In the genomic region with DNA sequence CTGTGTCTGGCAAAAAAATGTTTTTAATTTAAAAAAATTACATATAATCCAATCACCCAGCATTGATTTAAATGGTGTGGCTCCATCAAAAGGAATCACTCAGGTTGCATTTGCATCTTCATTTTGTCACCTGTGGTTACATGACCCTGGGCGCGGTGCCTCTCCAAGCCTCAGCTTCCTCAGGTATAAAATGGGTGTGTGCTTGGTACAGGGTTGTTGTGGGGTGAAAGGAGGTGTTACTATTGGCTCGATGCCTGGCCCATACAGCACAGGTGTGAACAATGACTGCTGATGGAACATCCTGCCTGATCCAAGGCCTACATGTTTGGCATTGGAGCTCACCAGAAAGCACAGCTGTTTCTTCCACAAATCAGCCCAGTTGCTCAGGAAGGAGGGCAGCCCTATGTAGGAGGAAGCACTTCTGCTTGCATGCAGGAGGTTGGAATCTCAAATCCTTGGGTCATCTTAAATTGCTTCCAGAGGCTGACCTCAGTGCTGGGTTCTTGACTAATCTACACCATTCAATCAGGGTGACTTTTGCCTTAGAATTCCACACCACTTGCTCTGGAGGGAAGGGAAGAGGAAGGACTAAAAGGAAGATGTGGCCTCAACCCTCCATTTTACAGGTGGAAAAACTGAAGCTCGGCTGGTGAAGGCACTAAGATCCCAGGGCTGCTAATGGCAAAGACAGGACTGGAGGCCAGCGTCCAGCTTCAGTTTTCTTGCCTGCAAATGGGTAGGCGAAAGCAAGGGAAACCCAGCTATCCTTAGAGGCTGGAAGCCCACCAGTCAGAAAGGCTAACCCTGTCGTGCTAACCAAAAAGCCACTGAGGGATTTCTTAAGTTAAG, we compare ENCODE assay signal across 10 cellular contexts. TPM values are rescaled to one million over a fixed set of nuclear protein-coding genes. Genes with fewer than 3 reads are reported as not detected.
A peak's percentile ranks its signal among the peaks of the same experiment; 100 is the strongest.
DNase-seq lines count a peak whose midpoint lies in the region; ATAC-seq and TF ChIP-seq lines count a peak whose summit lies in the region.
"Had no signal": no experiment of that assay in that cellular context is flagged by ENCODE, and none has a peak within 500 bp of the region (broad histone marks: within the 10 kb centered on the region; RNA-seq: fewer than 3 reads in every experiment).

No MANE protein-coding gene starts in this region.

- H3K9me3 Mint-ChIP-seq in MCF 10A (ENCODE audit: unreplicated experiment) = no peaks in the 10 kb centered on the region

- no peak for TF ChIP-seq CTCF in mammary epithelial cell (conservative IDR thresholded peaks at IDR 0.05 in 1 of 2, IDR thresholded peaks at IDR 0.05 in 1 of 2; ENCODE audit: extremely low read depth in 1 of 2, insufficient read depth in 1 of 2, low read depth in 1 of 2, low read length in 2 of 2)
- TF ChIP-seq CTCF in MCF 10A (IDR thresholded peaks at IDR 0.05; ENCODE audit: unreplicated experiment) = no peak
- no peak for TF ChIP-seq CTCF in Peyer's patch (IDR thresholded peaks at IDR 0.05)
- TF ChIP-seq CTCF in transverse colon (IDR thresholded peaks at IDR 0.05) = no peak

- no peak overlapping the region for H3K9ac ChIP-seq in mammary epithelial cell (ENCODE audit: insufficient read depth, low read length)

- intact Hi-C loops in mammary epithelial cell (cut with micrococcal nuclease) = no loop called here
- intact Hi-C loops in MCF 10A (cut with micrococcal nuclease) = no loop called here
- intact Hi-C loops in transverse colon (cut with DNase I; ENCODE audit: low total_unique reads) = no loop called here

- no peaks in the 10 kb centered on the region for H3K36me3 Mint-ChIP-seq in MCF 10A (ENCODE audit: insufficient read depth, unreplicated experiment)

- dilution Hi-C loops in mammary epithelial cell (cut with HindIII; ENCODE audit: low sequenced_read_pairs) = no loop called here

- no peaks in the 10 kb centered on the region for H3K9me3 ChIP-seq in mammary epithelial cell (replicated peaks; ENCODE audit: insufficient read depth, low read length)
- no peaks in the 10 kb centered on the region for H3K9me3 ChIP-seq in Peyer's patch
- no peaks in the 10 kb centered on the region for H3K9me3 ChIP-seq in transverse colon

- no peak for ATAC-seq in GM18858 (IDR thresholded peaks at IDR 0.05; ENCODE audit: unreplicated experiment)

- H3K27me3 ChIP-seq in mammary epithelial cell (ENCODE audit: insufficient read depth, low read length) = no peaks in the 10 kb centered on the region
- no peaks in the 10 kb centered on the region for H3K27me3 ChIP-seq in Peyer's patch
- H3K27me3 ChIP-seq in transverse colon = no peaks in the 10 kb centered on the region

- no peaks in the 10 kb centered on the region for H4K20me1 ChIP-seq in mammary epithelial cell (ENCODE audit: insufficient read depth, low read length)

- no peak overlapping the region for H3K27ac Mint-ChIP-seq in MCF 10A (ENCODE audit: low read depth, unreplicated experiment)
- H3K27ac Mint-ChIP-seq: progenitor cell of endocrine pancreas had no signal

- H3K36me3 ChIP-seq in mammary epithelial cell (ENCODE audit: insufficient read depth, low read length) (no peaks in the 10 kb centered on the region), Peyer's patch (no peaks in the 10 kb centered on the region), transverse colon (no peaks in the 10 kb centered on the region)

- H3K27me3 Mint-ChIP-seq in MCF 10A (ENCODE audit: insufficient read depth, unreplicated experiment) = no peaks in the 10 kb centered on the region

- DNase-seq in mammary epithelial cell = no peak
- DNase-seq in MCF 10A (ENCODE audit: unreplicated experiment) = no peak
- DNase-seq in Peyer's patch = peak in 2 of 3 donors; percentile 41 to 76
- peak; percentile 73 for DNase-seq in fibroblast of gingiva (ENCODE audit: low read depth)
- peak; percentile 61 for DNase-seq in transverse colon
- no peak for DNase-seq in stimulated activated CD4-positive, alpha-beta T cell treated with anti-CD3 and anti-CD28 coated beads, Interleukin-4, amount 100 ng/mL, for 1 hour
- no peak for DNase-seq in amygdala (lab: John Stamatoyannopoulos, UW)
- DNase-seq: NCI-H345 had no signal

- TF ChIP-seq POLR2A in Peyer's patch (IDR thresholded peaks at IDR 0.05) (no peak), transverse colon (IDR thresholded peaks at IDR 0.05) (no peak)

- no peak for TF ChIP-seq EP300 in transverse colon (IDR thresholded peaks at IDR 0.05; ENCODE audit: low read depth)

- CTCF ChIA-PET in mammary epithelial cell (lab: Charles Lee; ENCODE audit: low non-redundant PET) (no interaction called here), MCF 10A (lab: Yijun Ruan, JAX) (interaction anchor here (0.6 to 2.1 kb wide), 6 partner anchors 10 to 290 kb away, joined by 3 to 9 read pairs (median 4); no protein-coding TSS in a partner anchor)

- no peak overlapping the region for H3K27ac ChIP-seq in mammary epithelial cell (ENCODE audit: insufficient read depth, low read depth, low read length)
- peak overlapping the region in 3 of 4 donors; percentile 3 to 76 (median 63) for H3K27ac ChIP-seq in Peyer's patch
- peak overlapping the region; percentile 9 to 50 (median 22) for H3K27ac ChIP-seq in transverse colon

- no peak overlapping the region for H2AFZ ChIP-seq in mammary epithelial cell (ENCODE audit: low read depth, low read length)

- WGBS in mammary epithelial cell (ENCODE audit: low coverage, missing lambda C conversion rate) = 92% methylated on average over 7 of the region's 7 CpGs
- 63 to 68% methylated on average over 4 to 7 of the region's 7 CpGs for WGBS in transverse colon (ENCODE audit: low coverage in 1 of 2), 2 donors

- H3K4me1 Mint-ChIP-seq in MCF 10A (ENCODE audit: insufficient read depth, unreplicated experiment) = peaks cover 24% of the 10 kb centered on the region

- in situ Hi-C loops in mammary epithelial cell (cut with MboI; ENCODE audit: low sequenced_read_pairs in 2 of 2) = no loop called here
- in situ Hi-C loops in transverse colon (cut with MboI; ENCODE audit: low pct_ligation_motif_present in 1 of 4, low pct_unique_long_range_greater_than_20kb in 1 of 4, low sequenced_read_pairs in 3 of 4) = no loop called here

- H3K4me3 ChIP-seq in mammary epithelial cell (replicated peaks in 1 of 3; ENCODE audit: insufficient read depth in 1 of 3, low read depth in 2 of 3, low read length in 3 of 3) (no peak overlapping the region), Peyer's patch (no peak overlapping the region), transverse colon (no peak overlapping the region)

- TSS peak; percentile 54 for BruUV-seq in mammary epithelial cell (replicated peaks; lab: Mats Ljungman, UMichigan)
- no TSS peak for BruUV-seq in MCF 10A (replicated peaks; lab: Mats Ljungman, UMichigan)

- H3K4me2 ChIP-seq in mammary epithelial cell (ENCODE audit: insufficient read depth, low read depth, low read length) = no peak overlapping the region

- no peaks in the 10 kb centered on the region for H3K79me2 ChIP-seq in mammary epithelial cell (ENCODE audit: insufficient read depth, low read length)

- POLR2A ChIA-PET in MCF 10A (lab: Yijun Ruan, JAX) = no interaction called here

- H3K4me3 Mint-ChIP-seq in MCF 10A (ENCODE audit: unreplicated experiment) = no peak overlapping the region

- H3K4me1 ChIP-seq in mammary epithelial cell (ENCODE audit: insufficient read depth, low read length) = peaks cover 33% of the 10 kb centered on the region
- H3K4me1 ChIP-seq in Peyer's patch = peaks cover 0 to 40% (median 17%) of the 10 kb centered on the region in 4 donors
- peaks cover 0 to 36% (median 10%) of the 10 kb centered on the region in 4 donors for H3K4me1 ChIP-seq in transverse colon

RNA-seq across cellular contexts. Expression of a gene that starts 31.7 kb away (rescaled TPM):
- total RNA-seq in mammary epithelial cell (10 to 100 TPM; 61.7 to 78.7 TPM), MCF 10A (2022) (16.8 and 27.9 TPM in 2 replicates), Peyer's patch (10 to 100 TPM; 20.3 to 78.4 (median 44.3) TPM), transverse colon (10 to 100 TPM; 13.4 to 50.9 (median 18.0) TPM)
- polyA plus RNA-seq in mammary epithelial cell = 40.8 TPM
- 105 TPM for polyA minus RNA-seq in mammary epithelial cell

Comparison
In these comparisons a context has a peak if more than half of its experiments do, and no peak if none do; other contexts are left out.
1. DNase-seq: peak in Peyer's patch (2 of 3), fibroblast of gingiva (single experiment) and transverse colon (single experiment); none in mammary epithelial cell (single experiment), MCF 10A (single experiment), stimulated activated CD4-positive, alpha-beta T cell treated with anti-CD3 and anti-CD28 coated beads, Interleukin-4, amount 100 ng/mL, for 1 hour (single experiment) and amygdala (0 of 56).